Comparison of ENCODE assay signal across 15 cellular contexts in the genomic region with DNA sequence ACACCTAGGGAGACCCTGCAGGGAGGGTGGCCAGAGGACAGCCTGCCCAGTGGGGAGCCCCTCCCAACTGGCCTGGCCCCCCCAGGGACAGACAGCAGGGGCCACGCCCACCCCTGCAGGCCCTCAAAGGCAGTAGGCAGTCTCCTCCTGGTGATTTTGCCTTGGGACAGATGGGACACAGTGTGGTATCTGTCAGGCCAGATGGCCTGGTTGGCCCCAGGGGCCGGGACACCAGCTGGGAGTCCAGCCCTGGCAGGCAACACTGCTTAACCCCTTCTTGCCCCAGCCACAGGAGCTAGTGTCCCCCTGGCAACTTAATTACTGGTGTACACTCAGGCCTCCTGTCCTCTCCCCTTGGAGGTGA. TPM values are rescaled to one million over a fixed set of nuclear protein-coding genes. Genes with fewer than 3 reads are reported as not detected.
DNase-seq lines count a peak whose midpoint lies in the region; ATAC-seq and TF ChIP-seq lines count a peak whose summit lies in the region.
"Had no signal": no experiment of that assay in that cellular context is flagged by ENCODE, and none has a peak within 500 bp of the region (broad histone marks: within the 10 kb centered on the region; RNA-seq: fewer than 3 reads in every experiment).

No MANE protein-coding gene starts in this region.

- H3K9me3 Mint-ChIP-seq in mesothelial cell of epicardium, result no peaks in the 10 kb centered on the region
- H3K9me3 Mint-ChIP-seq: activated CD8-positive, alpha-beta T cell treated with anti-CD3 and anti-CD28 coated beads for 36 hours; activated naive CD8-positive, alpha-beta T cell treated with anti-CD3 and anti-CD28 coated beads for 36 hours; CD8-positive, alpha-beta memory T cell; T-helper 1 cell treated with Interleukin-12 subunit alpha and Interleukin-12 subunit beta and Interleukin-4 antibody, amounts not matched to agents 30 μg/mL and 1 μg/mL, for 36 hours had no signal

- no peaks in the 10 kb centered on the region for H3K36me3 ChIP-seq in rectal smooth muscle tissue (ENCODE audit: control insufficient read depth, insufficient read depth, low read length)

- H3K27ac Mint-ChIP-seq in mesothelial cell of epicardium, result no peak overlapping the region
- H3K27ac Mint-ChIP-seq: activated CD8-positive, alpha-beta T cell treated with anti-CD3 and anti-CD28 coated beads for 36 hours; activated naive CD8-positive, alpha-beta T cell treated with anti-CD3 and anti-CD28 coated beads for 36 hours; T-helper 1 cell treated with Interleukin-12 subunit alpha and Interleukin-12 subunit beta and Interleukin-4 antibody, amounts not matched to agents 30 μg/mL and 1 μg/mL, for 36 hours had no signal

- DNase-seq in DMS 273 (lab: John Stamatoyannopoulos, UW; ENCODE audit: unreplicated experiment) (peak; percentile 96), RPMI7951 (ENCODE audit: low read depth) (peak; percentile 91), T1000 (lab: John Stamatoyannopoulos, UW) (no peak), mesothelial cell of epicardium (ENCODE audit: low spot score in 2 of 2, unreplicated experiment in 2 of 2) (no peak)
- DNase-seq: activated CD8-positive, alpha-beta T cell treated with anti-CD3 and anti-CD28 coated beads for 36 hours; activated naive CD8-positive, alpha-beta T cell treated with anti-CD3 and anti-CD28 coated beads for 36 hours; CD8-positive, alpha-beta memory T cell; heart right ventricle; NCI-H774 had no signal

- H3K4me3 ChIP-seq in rectal smooth muscle tissue (ENCODE audit: low read length), result no peak overlapping the region
- H3K4me3 ChIP-seq: heart right ventricle, lung had no signal

- no peak overlapping the region for H3K9ac ChIP-seq in rectal smooth muscle tissue (ENCODE audit: low read length)

- no peaks in the 10 kb centered on the region for H3K36me3 Mint-ChIP-seq in mesothelial cell of epicardium

- TF ChIP-seq CTCF in mesothelial cell of epicardium (IDR thresholded peaks at IDR 0.05; ENCODE audit: unreplicated experiment), result no peak

- H3K4me1 ChIP-seq in rectal smooth muscle tissue (ENCODE audit: control insufficient read depth, insufficient read depth, low read length), result peaks cover 37% of the 10 kb centered on the region

- no peaks in the 10 kb centered on the region for H3K27me3 ChIP-seq in rectal smooth muscle tissue (ENCODE audit: control insufficient read depth, insufficient read depth, low read length)
- H3K27me3 ChIP-seq: heart right ventricle had no signal

- ATAC-seq in esophagus mucosa (peak; percentile 6), HG03108 (IDR thresholded peaks at IDR 0.05; ENCODE audit: unreplicated experiment) (no peak), GM21737 (IDR thresholded peaks at IDR 0.05; ENCODE audit: unreplicated experiment) (no peak)
- ATAC-seq: activated CD8-positive, alpha-beta T cell treated with anti-CD3 and anti-CD28 coated beads for 36 hours had no signal

- no peaks in the 10 kb centered on the region for H3K27me3 Mint-ChIP-seq in mesothelial cell of epicardium (ENCODE audit: low read depth)
- H3K27me3 Mint-ChIP-seq: activated CD8-positive, alpha-beta T cell treated with anti-CD3 and anti-CD28 coated beads for 36 hours; activated naive CD8-positive, alpha-beta T cell treated with anti-CD3 and anti-CD28 coated beads for 36 hours; CD8-positive, alpha-beta memory T cell had no signal

- H3K27ac ChIP-seq in rectal smooth muscle tissue (ENCODE audit: low read depth, low read length), result peak overlapping the region; percentile 1
- H3K27ac ChIP-seq: heart right ventricle had no signal

- no peak overlapping the region for H3K4me3 Mint-ChIP-seq in mesothelial cell of epicardium
- H3K4me3 Mint-ChIP-seq: activated CD8-positive, alpha-beta T cell treated with anti-CD3 and anti-CD28 coated beads for 36 hours; activated naive CD8-positive, alpha-beta T cell treated with anti-CD3 and anti-CD28 coated beads for 36 hours; T-helper 1 cell treated with Interleukin-12 subunit alpha and Interleukin-12 subunit beta and Interleukin-4 antibody, amounts not matched to agents 30 μg/mL and 1 μg/mL, for 36 hours had no signal

- peaks cover 35% of the 10 kb centered on the region for H3K4me1 Mint-ChIP-seq in mesothelial cell of epicardium

RNA-seq across cellular contexts. Expression of a gene that starts 17.8 kb away (rescaled TPM):
- 9.1 and 9.9 TPM in 2 replicates for total RNA-seq in RPMI7951 (2014; rRNA removed; shearing (Covaris generic))
- 70.2 TPM for total RNA-seq in esophagus mucosa
- total RNA-seq in mesothelial cell of epicardium, result 7.8 to 10.4 TPM (median 9.1 TPM) in 3 replicates

RNA-seq across cellular contexts. Expression of a gene that starts 36.3 kb away (rescaled TPM):
- total RNA-seq in RPMI7951 (2014; rRNA removed; shearing (Covaris generic)), result 13.1 and 13.4 TPM in 2 replicates
- total RNA-seq in esophagus mucosa (54.8 TPM), mesothelial cell of epicardium (10.7 to 11.5 TPM (median 11.5 TPM) in 3 replicates)

Comparison
In these comparisons a context has a peak if more than half of its experiments do, and no peak if none do; other contexts are left out.
1. DNase-seq: peak in DMS 273 (single experiment) and RPMI7951 (single experiment); none in T1000 (single experiment) and mesothelial cell of epicardium (0 of 2).